In the genomic region with DNA sequence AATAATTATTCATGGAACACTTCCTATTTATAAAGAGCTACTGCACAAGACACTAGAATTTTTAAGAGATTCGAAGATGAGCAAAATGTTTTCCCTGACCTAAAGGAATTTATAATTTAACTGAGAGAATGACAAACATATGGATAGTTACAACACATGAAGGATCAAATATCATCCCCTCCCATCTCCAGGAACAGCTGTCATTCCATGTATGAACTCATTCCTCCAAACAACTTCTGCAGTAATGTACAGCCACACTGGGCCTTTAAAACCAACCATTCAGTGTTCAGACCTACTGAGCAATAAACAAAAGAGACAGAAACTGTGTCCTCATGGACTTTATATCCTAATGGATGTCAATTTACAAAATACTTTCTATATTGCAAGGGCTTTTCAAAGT, we compare ENCODE assay signal across 13 cellular contexts.
"Had no signal": no experiment of that assay in that cellular context is flagged by ENCODE, and none has a peak within 500 bp of the region (broad histone marks: within the 10 kb centered on the region; RNA-seq: fewer than 3 reads in every experiment).

No MANE protein-coding gene starts in this region.

- H3K4me3 Mint-ChIP-seq: activated B cell treated with CpG ODN at 0.5 μM for 24 hours; activated CD4-positive, alpha-beta T cell treated with anti-CD3 and anti-CD28 coated beads, Interleukin-2, amount 10 ng/mL, durations not matched to agents 24 days and 14 days; brain; T-helper 1 cell treated with Interleukin-12 subunit alpha and Interleukin-12 subunit beta and Interleukin-4 antibody, amounts not matched to agents 30 μg/mL and 1 μg/mL, for 36 hours had no signal

- ATAC-seq: activated naive CD4-positive, alpha-beta T cell treated with anti-CD3 and anti-CD28 coated beads, Interleukin-2, amount 50 U/mL, for 72 hours; left ventricle myocardium superior had no signal

- H3K27ac Mint-ChIP-seq: activated B cell treated with CpG ODN at 0.5 μM for 24 hours; activated CD4-positive, alpha-beta T cell treated with anti-CD3 and anti-CD28 coated beads, Interleukin-2, amount 10 ng/mL, durations not matched to agents 24 days and 14 days; activated naive CD4-positive, alpha-beta T cell treated with anti-CD3 and anti-CD28 coated beads, Interleukin-2, amount 50 U/mL, for 72 hours; T-helper 1 cell treated with Interleukin-12 subunit alpha and Interleukin-12 subunit beta and Interleukin-4 antibody, amounts not matched to agents 30 μg/mL and 1 μg/mL, for 36 hours had no signal

- H2AFZ ChIP-seq: parathyroid adenoma had no signal

- H3K4me1 Mint-ChIP-seq: activated CD4-positive, alpha-beta T cell treated with anti-CD3 and anti-CD28 coated beads, Interleukin-2, amount 10 ng/mL, durations not matched to agents 24 days and 14 days had no signal

- H3K36me3 Mint-ChIP-seq: activated naive CD4-positive, alpha-beta T cell treated with anti-CD3 and anti-CD28 coated beads, Interleukin-2, amount 50 U/mL, for 72 hours had no signal

- H3K9ac ChIP-seq: parathyroid adenoma had no signal

- DNase-seq: activated B cell treated with CpG ODN at 0.5 μM for 24 hours; activated CD4-positive, alpha-beta T cell treated with anti-CD3 and anti-CD28 coated beads, Interleukin-2, amount 10 ng/mL, durations not matched to agents 24 days and 14 days; amygdala; cerebellar nuclear complex; dermis blood vessel endothelial cell; erythroblast; left ventricle myocardium superior; stimulated activated CD4-positive, alpha-beta T cell treated with anti-CD3 and anti-CD28 coated beads, Interleukin-4, amount 100 ng/mL, for 4 hours had no signal

- H3K27ac ChIP-seq: parathyroid adenoma, skin epidermis had no signal

- H3K27me3 Mint-ChIP-seq: activated B cell treated with CpG ODN at 0.5 μM for 24 hours; activated CD4-positive, alpha-beta T cell treated with anti-CD3 and anti-CD28 coated beads, Interleukin-2, amount 10 ng/mL, durations not matched to agents 24 days and 14 days; brain had no signal

- H3K4me3 ChIP-seq: skin epidermis had no signal

- H3K9me3 Mint-ChIP-seq: activated B cell treated with CpG ODN at 0.5 μM for 24 hours; activated CD4-positive, alpha-beta T cell treated with anti-CD3 and anti-CD28 coated beads, Interleukin-2, amount 10 ng/mL, durations not matched to agents 24 days and 14 days; activated naive CD4-positive, alpha-beta T cell treated with anti-CD3 and anti-CD28 coated beads, Interleukin-2, amount 50 U/mL, for 72 hours; T-helper 1 cell treated with Interleukin-12 subunit alpha and Interleukin-12 subunit beta and Interleukin-4 antibody, amounts not matched to agents 30 μg/mL and 1 μg/mL, for 36 hours had no signal
